In the genomic region with DNA sequence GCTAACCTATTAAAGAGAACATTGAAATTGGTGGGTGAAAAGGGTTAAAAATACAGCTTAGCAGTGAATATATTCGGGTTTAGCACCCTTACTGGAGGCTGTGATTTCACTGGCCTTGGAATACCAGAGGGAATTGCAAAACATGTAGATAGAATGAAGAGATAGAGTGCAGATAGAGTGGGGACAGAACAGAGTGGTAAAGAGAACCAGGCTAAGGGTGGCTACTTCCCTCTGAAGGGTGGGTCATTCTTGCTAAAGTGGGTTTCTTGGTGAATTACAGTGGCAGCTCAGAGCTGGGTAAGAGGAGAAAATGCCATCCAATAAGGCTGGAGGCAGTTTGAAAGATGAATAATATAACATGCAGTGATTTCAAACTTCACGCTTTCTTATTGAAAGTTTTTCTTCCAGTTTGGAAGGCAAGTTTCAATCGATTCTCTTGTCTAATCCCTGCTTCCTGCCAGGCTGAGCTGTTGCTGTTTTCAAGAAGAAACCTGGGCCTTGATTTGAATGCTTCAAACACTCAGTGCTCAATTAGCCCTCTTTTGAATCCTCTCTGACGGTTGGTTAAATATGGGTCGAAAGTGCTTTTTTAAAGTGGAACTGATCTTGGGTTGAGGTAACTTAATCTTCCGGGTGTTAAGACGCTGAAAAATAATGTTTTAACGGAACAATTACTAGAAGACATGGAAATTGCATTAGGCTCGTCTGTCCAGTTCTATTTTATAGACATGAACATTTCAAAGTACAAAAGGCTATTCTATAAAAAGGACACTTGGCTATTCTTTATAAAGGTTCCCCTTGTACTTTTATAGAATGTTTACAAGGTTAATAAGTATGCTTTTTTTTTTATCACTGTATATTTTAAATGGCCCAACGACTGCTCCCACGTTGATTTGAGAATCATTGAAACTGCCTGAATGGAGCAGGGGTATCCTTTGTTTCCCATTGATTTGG, we compare ENCODE assay signal across 8 cellular contexts.
DNase-seq lines count a peak whose midpoint lies in the region; ATAC-seq and TF ChIP-seq lines count a peak whose summit lies in the region.

No MANE protein-coding gene starts in this region.

- peak overlapping the region; percentile 13 for H3K4me3 Mint-ChIP-seq in activated naive CD4-positive, alpha-beta T cell treated with anti-CD3 and anti-CD28 coated beads, Interleukin-2, amount 10 ng/mL, durations not matched to agents 7 days and 5 days
- peak overlapping the region; percentile 65 for H3K4me3 Mint-ChIP-seq in activated naive CD8-positive, alpha-beta T cell treated with anti-CD3 and anti-CD28 coated beads, Interleukin-2, amount 10 ng/mL, durations not matched to agents 7 days and 5 days

- H3K4me1 ChIP-seq in HUES48 (ENCODE audit: control insufficient read depth, insufficient read depth, low read length) (peaks cover 75% of the 10 kb centered on the region), lung (ENCODE audit: control insufficient read depth in 2 of 2, insufficient read depth in 2 of 2, low read length in 2 of 2) (peaks cover 5 to 8% of the 10 kb centered on the region in 2 donors)

- peak; percentile 31 for ATAC-seq in activated naive CD8-positive, alpha-beta T cell treated with anti-CD3 and anti-CD28 coated beads, Interleukin-2, amount 10 ng/mL, durations not matched to agents 7 days and 5 days (ENCODE audit: low read depth)
- ATAC-seq in lung (ENCODE audit: insufficient read depth, low FRiP score) (no peak), HG02571 (IDR thresholded peaks at IDR 0.05; ENCODE audit: unreplicated experiment) (no peak)

- CTCF ChIA-PET in activated naive CD4-positive, alpha-beta T cell treated with anti-CD3 and anti-CD28 coated beads, Interleukin-2, amount 10 ng/mL, durations not matched to agents 7 days and 5 days (lab: Charles Lee) = interaction anchor here (0.7 to 3.9 kb wide), 5 partner anchors 111 to 255 kb away, joined by 3 to 11 read pairs (median 3); no protein-coding TSS in a partner anchor

- peaks cover 2% of the 10 kb centered on the region for H3K36me3 Mint-ChIP-seq in activated naive CD4-positive, alpha-beta T cell treated with anti-CD3 and anti-CD28 coated beads, Interleukin-2, amount 10 ng/mL, durations not matched to agents 7 days and 5 days
- H3K36me3 Mint-ChIP-seq in activated naive CD8-positive, alpha-beta T cell treated with anti-CD3 and anti-CD28 coated beads, Interleukin-2, amount 10 ng/mL, durations not matched to agents 7 days and 5 days = no peaks in the 10 kb centered on the region

- no peaks in the 10 kb centered on the region for H3K9me3 Mint-ChIP-seq in activated naive CD4-positive, alpha-beta T cell treated with anti-CD3 and anti-CD28 coated beads, Interleukin-2, amount 10 ng/mL, durations not matched to agents 7 days and 5 days
- H3K9me3 Mint-ChIP-seq in activated naive CD8-positive, alpha-beta T cell treated with anti-CD3 and anti-CD28 coated beads, Interleukin-2, amount 10 ng/mL, durations not matched to agents 7 days and 5 days = no peaks in the 10 kb centered on the region

- POLR2A ChIA-PET in activated naive CD8-positive, alpha-beta T cell treated with anti-CD3 and anti-CD28 coated beads, Interleukin-2, amount 10 ng/mL, durations not matched to agents 7 days and 5 days (lab: Charles Lee) = interaction anchor here (0.6 to 2.7 kb wide), 13 partner anchors 10 to 273 kb away, joined by 3 to 11 read pairs (median 5); a partner anchor contains a TSS

- in situ Hi-C loops in GM13977 (cut with MboI; ENCODE audit: low pct_unique_long_range_greater_than_20kb, low sequenced_read_pairs, unreplicated experiment) = no loop called here

- peak overlapping the region; percentile 88 for H3K27ac ChIP-seq in HUES48 (ENCODE audit: low read depth, low read length)
- peak overlapping the region; percentile 45 to 70 for H3K27ac ChIP-seq in lung (ENCODE audit: low read depth in 1 of 2, low read length in 1 of 2)

- H3K36me3 ChIP-seq in HUES48 (ENCODE audit: control insufficient read depth, insufficient read depth, low read length) (no peaks in the 10 kb centered on the region), lung (ENCODE audit: control insufficient read depth in 2 of 2, insufficient read depth in 2 of 2, low read length in 2 of 2) (no peaks in the 10 kb centered on the region)

- peak overlapping the region; percentile 57 for H3K9ac ChIP-seq in HUES48 (ENCODE audit: low read depth, low read length)

- peak overlapping the region; percentile 95 for H3K27ac Mint-ChIP-seq in activated naive CD4-positive, alpha-beta T cell treated with anti-CD3 and anti-CD28 coated beads, Interleukin-2, amount 10 ng/mL, durations not matched to agents 7 days and 5 days
- H3K27ac Mint-ChIP-seq in activated naive CD8-positive, alpha-beta T cell treated with anti-CD3 and anti-CD28 coated beads, Interleukin-2, amount 10 ng/mL, durations not matched to agents 7 days and 5 days = peak overlapping the region; percentile 92

- H3K9me3 ChIP-seq in HUES48 (ENCODE audit: control insufficient read depth, insufficient read depth, low read length) = no peaks in the 10 kb centered on the region
- no peaks in the 10 kb centered on the region for H3K9me3 ChIP-seq in lung (ENCODE audit: control insufficient read depth in 2 of 2, insufficient read depth in 1 of 2, low read length in 1 of 2)

- WGBS in lung, 2 donors = 41 to 53% methylated on average over 11 of the region's 11 CpGs

- no peaks in the 10 kb centered on the region for H3K27me3 Mint-ChIP-seq in activated naive CD4-positive, alpha-beta T cell treated with anti-CD3 and anti-CD28 coated beads, Interleukin-2, amount 10 ng/mL, durations not matched to agents 7 days and 5 days
- no peaks in the 10 kb centered on the region for H3K27me3 Mint-ChIP-seq in activated naive CD8-positive, alpha-beta T cell treated with anti-CD3 and anti-CD28 coated beads, Interleukin-2, amount 10 ng/mL, durations not matched to agents 7 days and 5 days

- peaks cover 75% of the 10 kb centered on the region for H3K4me1 Mint-ChIP-seq in activated naive CD4-positive, alpha-beta T cell treated with anti-CD3 and anti-CD28 coated beads, Interleukin-2, amount 10 ng/mL, durations not matched to agents 7 days and 5 days
- H3K4me1 Mint-ChIP-seq in activated naive CD8-positive, alpha-beta T cell treated with anti-CD3 and anti-CD28 coated beads, Interleukin-2, amount 10 ng/mL, durations not matched to agents 7 days and 5 days = peaks cover 54% of the 10 kb centered on the region

- DNase-seq in activated naive CD4-positive, alpha-beta T cell treated with anti-CD3 and anti-CD28 coated beads, Interleukin-2, amount 10 ng/mL, durations not matched to agents 7 days and 5 days = no peak
- no peak for DNase-seq in activated naive CD4-positive, alpha-beta T cell treated with Interleukin-2 at 50 U/mL for 16 hours
- no peak for DNase-seq in activated naive CD8-positive, alpha-beta T cell treated with anti-CD3 and anti-CD28 coated beads, Interleukin-2, amount 10 ng/mL, durations not matched to agents 7 days and 5 days
- DNase-seq in lung (ENCODE audit: low spot score) = no peak
- no peak for DNase-seq in activated effector memory CD4-positive, alpha-beta T cell treated with Interleukin-2 at 50 U/mL for 16 hours
- DNase-seq in GM13977 (ENCODE audit: low spot score) = no peak

- no peaks in the 10 kb centered on the region for H3K27me3 ChIP-seq in HUES48 (ENCODE audit: control insufficient read depth, insufficient read depth, low read length)
- H3K27me3 ChIP-seq in lung (ENCODE audit: control insufficient read depth, insufficient read depth) = no peaks in the 10 kb centered on the region

- H3K4me3 ChIP-seq in HUES48 (ENCODE audit: low read depth, low read length) (peak overlapping the region; percentile 38), lung (no peak overlapping the region)

- TF ChIP-seq CTCF in lung (IDR thresholded peaks at IDR 0.05; ENCODE audit: control extremely low read depth, extremely low read depth) (no peak), GM13977 (IDR thresholded peaks at IDR 0.05; ENCODE audit: extremely low read depth, insufficient read depth, missing control alignments) (no peak)
